1 cellular context compared by ENCODE assay signal in the genomic region with DNA sequence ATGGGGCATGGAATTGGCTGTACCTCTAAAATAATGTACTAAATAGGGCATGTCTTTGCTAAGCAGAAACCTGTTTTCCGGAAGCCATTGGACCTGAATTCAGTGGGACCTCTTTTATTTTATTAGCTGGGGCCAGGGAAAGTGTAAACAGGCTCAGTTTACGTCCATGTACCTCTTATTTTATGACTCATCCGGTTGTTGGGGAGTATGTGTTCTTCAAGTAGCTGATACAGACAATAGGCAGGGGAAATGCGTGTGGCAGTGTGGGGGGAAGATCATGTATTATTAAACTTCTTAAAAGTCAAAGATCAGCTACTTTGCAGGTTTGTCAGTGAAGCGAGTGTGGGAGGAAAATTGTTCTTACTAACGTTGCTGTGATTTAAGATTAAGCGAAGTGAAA.
A peak's percentile ranks its signal among the peaks of the same experiment; 100 is the strongest.
TF ChIP-seq lines count a peak whose summit lies in the region.

No MANE protein-coding gene starts in this region.

TF ChIP-seq in HEK293, 187 proteins besides CTCF, POLR2A, EP300 and RAD21 (continued from another document):
- TF ChIP-seq, protein P1, sequence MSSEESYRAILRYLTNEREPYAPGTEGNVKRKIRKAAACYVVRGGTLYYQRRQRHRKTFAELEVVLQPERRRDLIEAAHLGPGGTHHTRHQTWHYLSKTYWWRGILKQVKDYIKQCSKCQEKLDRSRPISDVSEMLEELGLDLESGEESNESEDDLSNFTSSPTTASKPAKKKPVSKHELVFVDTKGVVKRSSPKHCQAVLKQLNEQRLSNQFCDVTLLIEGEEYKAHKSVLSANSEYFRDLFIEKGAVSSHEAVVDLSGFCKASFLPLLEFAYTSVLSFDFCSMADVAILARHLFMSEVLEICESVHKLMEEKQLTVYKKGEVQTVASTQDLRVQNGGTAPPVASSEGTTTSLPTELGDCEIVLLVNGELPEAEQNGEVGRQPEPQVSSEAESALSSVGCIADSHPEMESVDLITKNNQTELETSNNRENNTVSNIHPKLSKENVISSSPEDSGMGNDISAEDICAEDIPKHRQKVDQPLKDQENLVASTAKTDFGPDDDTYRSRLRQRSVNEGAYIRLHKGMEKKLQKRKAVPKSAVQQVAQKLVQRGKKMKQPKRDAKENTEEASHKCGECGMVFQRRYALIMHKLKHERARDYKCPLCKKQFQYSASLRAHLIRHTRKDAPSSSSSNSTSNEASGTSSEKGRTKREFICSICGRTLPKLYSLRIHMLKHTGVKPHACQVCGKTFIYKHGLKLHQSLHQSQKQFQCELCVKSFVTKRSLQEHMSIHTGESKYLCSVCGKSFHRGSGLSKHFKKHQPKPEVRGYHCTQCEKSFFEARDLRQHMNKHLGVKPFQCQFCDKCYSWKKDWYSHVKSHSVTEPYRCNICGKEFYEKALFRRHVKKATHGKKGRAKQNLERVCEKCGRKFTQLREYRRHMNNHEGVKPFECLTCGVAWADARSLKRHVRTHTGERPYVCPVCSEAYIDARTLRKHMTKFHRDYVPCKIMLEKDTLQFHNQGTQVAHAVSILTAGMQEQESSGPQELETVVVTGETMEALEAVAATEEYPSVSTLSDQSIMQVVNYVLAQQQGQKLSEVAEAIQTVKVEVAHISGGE (tag by site-specific recombination; conservative IDR thresholded peaks at IDR 0.05; ENCODE audit: low read depth): no peak
- TF ChIP-seq ZNF2 (tag by site-specific recombination; IDR thresholded peaks at IDR 0.05) (no peak), PRDM1 (tag by site-specific recombination; IDR thresholded peaks at IDR 0.05) (0 out of 2 replicates have a peak, but pooled peaks have one; percentile 31), RBAK (tag by site-specific recombination; IDR thresholded peaks at IDR 0.05) (no peak), ZFP69B (tag by site-specific recombination; IDR thresholded peaks at IDR 0.05) (peak; percentile 87), ZFHX2 (tag by site-specific recombination; conservative IDR thresholded peaks at IDR 0.05) (peak; percentile 34), ZNF394 (tag by site-specific recombination; IDR thresholded peaks at IDR 0.05; ENCODE audit: borderline replicate concordance) (peak; percentile 28; the same call in 1 of the 2 replicates), WT1 (tag by site-specific recombination; IDR thresholded peaks at IDR 0.05) (peak; percentile 88), ZBTB20 (tag by site-specific recombination; IDR thresholded peaks at IDR 0.05) (peak; percentile 66), OSR2 (tag by site-specific recombination; IDR thresholded peaks at IDR 0.05) (peak; percentile 89), ZNF610 (tag by site-specific recombination; IDR thresholded peaks at IDR 0.05; ENCODE audit: borderline replicate concordance) (no peak), GLI4 (tag by site-specific recombination; IDR thresholded peaks at IDR 0.05) (no peak)
- TF ChIP-seq, protein P2, sequence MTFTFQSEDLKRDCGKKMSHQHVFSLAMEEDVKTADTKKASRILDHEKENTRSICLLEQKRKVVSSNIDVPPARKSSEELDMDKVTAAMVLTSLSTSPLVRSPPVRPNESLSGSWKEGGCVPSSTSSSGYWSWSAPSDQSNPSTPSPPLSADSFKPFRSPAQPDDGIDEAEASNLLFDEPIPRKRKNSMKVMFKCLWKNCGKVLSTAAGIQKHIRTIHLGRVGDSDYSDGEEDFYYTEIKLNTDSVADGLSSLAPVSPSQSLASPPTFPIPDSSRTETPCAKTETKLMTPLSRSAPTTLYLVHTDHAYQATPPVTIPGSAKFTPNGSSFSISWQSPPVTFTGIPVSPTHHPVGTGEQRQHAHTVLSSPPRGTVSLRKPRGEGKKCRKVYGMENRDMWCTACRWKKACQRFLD (tag by site-specific recombination; IDR thresholded peaks at IDR 0.05): no peak
- TF ChIP-seq, protein P3, sequence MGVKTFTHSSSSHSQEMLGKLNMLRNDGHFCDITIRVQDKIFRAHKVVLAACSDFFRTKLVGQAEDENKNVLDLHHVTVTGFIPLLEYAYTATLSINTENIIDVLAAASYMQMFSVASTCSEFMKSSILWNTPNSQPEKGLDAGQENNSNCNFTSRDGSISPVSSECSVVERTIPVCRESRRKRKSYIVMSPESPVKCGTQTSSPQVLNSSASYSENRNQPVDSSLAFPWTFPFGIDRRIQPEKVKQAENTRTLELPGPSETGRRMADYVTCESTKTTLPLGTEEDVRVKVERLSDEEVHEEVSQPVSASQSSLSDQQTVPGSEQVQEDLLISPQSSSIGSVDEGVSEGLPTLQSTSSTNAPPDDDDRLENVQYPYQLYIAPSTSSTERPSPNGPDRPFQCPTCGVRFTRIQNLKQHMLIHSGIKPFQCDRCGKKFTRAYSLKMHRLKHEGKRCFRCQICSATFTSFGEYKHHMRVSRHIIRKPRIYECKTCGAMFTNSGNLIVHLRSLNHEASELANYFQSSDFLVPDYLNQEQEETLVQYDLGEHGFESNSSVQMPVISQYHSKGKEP (tag by site-specific recombination; IDR thresholded peaks at IDR 0.05): no peak
- TF ChIP-seq, protein P4, sequence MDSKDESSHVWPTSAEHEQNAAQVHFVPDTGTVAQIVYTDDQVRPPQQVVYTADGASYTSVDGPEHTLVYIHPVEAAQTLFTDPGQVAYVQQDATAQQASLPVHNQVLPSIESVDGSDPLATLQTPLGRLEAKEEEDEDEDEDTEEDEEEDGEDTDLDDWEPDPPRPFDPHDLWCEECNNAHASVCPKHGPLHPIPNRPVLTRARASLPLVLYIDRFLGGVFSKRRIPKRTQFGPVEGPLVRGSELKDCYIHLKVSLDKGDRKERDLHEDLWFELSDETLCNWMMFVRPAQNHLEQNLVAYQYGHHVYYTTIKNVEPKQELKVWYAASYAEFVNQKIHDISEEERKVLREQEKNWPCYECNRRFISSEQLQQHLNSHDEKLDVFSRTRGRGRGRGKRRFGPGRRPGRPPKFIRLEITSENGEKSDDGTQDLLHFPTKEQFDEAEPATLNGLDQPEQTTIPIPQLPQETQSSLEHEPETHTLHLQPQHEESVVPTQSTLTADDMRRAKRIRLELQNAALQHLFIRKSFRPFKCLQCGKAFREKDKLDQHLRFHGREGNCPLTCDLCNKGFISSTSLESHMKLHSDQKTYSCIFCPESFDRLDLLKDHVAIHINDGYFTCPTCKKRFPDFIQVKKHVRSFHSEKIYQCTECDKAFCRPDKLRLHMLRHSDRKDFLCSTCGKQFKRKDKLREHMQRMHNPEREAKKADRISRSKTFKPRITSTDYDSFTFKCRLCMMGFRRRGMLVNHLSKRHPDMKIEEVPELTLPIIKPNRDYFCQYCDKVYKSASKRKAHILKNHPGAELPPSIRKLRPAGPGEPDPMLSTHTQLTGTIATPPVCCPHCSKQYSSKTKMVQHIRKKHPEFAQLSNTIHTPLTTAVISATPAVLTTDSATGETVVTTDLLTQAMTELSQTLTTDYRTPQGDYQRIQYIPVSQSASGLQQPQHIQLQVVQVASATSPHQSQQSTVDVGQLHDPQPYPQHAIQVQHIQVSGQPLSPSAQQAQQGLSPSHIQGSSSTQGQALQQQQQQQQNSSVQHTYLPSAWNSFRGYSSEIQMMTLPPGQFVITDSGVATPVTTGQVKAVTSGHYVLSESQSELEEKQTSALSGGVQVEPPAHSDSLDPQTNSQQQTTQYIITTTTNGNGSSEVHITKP (tag by site-specific recombination; IDR thresholded peaks at IDR 0.05): peak; percentile 36; the same call in 1 of the 2 replicates
- TF ChIP-seq, protein P5, sequence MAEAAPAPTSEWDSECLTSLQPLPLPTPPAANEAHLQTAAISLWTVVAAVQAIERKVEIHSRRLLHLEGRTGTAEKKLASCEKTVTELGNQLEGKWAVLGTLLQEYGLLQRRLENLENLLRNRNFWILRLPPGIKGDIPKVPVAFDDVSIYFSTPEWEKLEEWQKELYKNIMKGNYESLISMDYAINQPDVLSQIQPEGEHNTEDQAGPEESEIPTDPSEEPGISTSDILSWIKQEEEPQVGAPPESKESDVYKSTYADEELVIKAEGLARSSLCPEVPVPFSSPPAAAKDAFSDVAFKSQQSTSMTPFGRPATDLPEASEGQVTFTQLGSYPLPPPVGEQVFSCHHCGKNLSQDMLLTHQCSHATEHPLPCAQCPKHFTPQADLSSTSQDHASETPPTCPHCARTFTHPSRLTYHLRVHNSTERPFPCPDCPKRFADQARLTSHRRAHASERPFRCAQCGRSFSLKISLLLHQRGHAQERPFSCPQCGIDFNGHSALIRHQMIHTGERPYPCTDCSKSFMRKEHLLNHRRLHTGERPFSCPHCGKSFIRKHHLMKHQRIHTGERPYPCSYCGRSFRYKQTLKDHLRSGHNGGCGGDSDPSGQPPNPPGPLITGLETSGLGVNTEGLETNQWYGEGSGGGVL (tag by site-specific recombination; IDR thresholded peaks at IDR 0.05): peak; percentile 61; the same call in 1 of the 2 replicates
TF ChIP-seq in HEK293: peak in this region for 17.
